In the genomic region with DNA sequence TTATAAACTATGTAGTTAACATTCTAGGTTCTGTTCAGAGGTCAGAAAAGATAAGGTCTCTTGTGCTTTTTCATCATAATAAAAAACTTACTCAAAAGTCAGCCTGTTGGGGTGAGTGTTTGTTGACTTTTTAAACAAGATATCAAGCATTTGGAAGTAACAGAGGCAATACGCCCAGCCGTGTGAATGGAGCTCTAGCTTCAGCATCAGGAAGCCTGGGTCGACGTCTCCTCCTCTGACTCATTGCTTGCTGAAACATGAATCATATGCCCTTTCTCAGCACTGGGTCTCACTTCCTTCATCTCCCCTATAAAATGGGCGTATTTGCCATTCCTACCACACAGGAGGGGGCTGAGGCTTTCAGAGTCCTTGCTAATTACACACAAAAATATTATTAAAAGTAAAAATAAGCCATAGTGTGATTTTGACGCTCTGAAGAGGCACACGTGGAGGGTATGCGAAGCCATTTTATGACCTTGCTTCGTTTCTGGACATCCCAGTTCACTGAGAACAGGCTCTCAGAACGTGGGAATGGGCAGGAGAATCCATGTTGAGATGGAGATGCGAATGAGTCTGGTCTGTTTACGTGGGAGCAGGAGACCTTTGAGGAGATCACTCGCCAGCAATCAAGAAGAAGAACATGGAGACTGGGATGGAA, we compare ENCODE assay signal across 8 cellular contexts.
DNase-seq lines count a peak whose midpoint lies in the region; ATAC-seq and TF ChIP-seq lines count a peak whose summit lies in the region.

No MANE protein-coding gene starts in this region.

- H3K27ac ChIP-seq in heart left ventricle (peak overlapping the region; percentile 10 to 98 (median 96)), WERI-Rb-1 (no peak overlapping the region)

- H3K36me3 ChIP-seq in heart left ventricle (no peaks in the 10 kb centered on the region), WERI-Rb-1 (no peaks in the 10 kb centered on the region)

- TF ChIP-seq CTCF in heart left ventricle (IDR thresholded peaks at IDR 0.05) (no peak), WERI-Rb-1 (IDR thresholded peaks at IDR 0.05; ENCODE audit: low read depth, low read length) (no peak)

- peaks cover 0 to 71% (median 39%) of the 10 kb centered on the region in 12 donors for H3K4me1 ChIP-seq in heart left ventricle

- H3K27me3 ChIP-seq in heart left ventricle (no peaks in the 10 kb centered on the region), WERI-Rb-1 (ENCODE audit: insufficient read depth, low read depth, severe bottlenecking) (peaks cover 4% of the 10 kb centered on the region)

- 76 to 84% (median 82%) methylated on average over 13 of the region's 13 CpGs for WGBS in heart left ventricle, 4 donors

- TF ChIP-seq POLR2A in heart left ventricle (IDR thresholded peaks at IDR 0.05), result no peak

- H3K4me3 ChIP-seq in heart left ventricle (no peak overlapping the region), WERI-Rb-1 (ENCODE audit: low read depth, low read length) (no peak overlapping the region)

- DNase-seq in Kasumi-1 (lab: John Stamatoyannopoulos, UW) (peak; percentile 60 to 71), activated T-cell treated with anti-CD3 and anti-CD28 coated beads for 48 hours (ENCODE audit: low read depth) (peak; percentile 38), heart left ventricle (peak in 4 of 5 donors; percentile 51 to 85 (median 70)), cerebellar cortex (ENCODE audit: low spot score) (no peak), WERI-Rb-1 (no peak)
- peak; percentile 27 to 34 (median 28) for DNase-seq in stimulated activated CD4-positive, alpha-beta T cell treated with anti-CD3 and anti-CD28 coated beads, Interleukin-12 subunit alpha, Interleukin-12 subunit beta, amount 100 ng/mL, for 48 hours (ENCODE audit: low read depth in 2 of 3, low spot score in 1 of 3)

- no peaks in the 10 kb centered on the region for H3K9me3 ChIP-seq in heart left ventricle
- no peaks in the 10 kb centered on the region for H3K9me3 ChIP-seq in WERI-Rb-1 (ENCODE audit: severe bottlenecking)

- ATAC-seq in heart left ventricle (peak in 2 of 4 donors; percentile 33 to 43), GM21619 (IDR thresholded peaks at IDR 0.05; ENCODE audit: unreplicated experiment) (no peak), HG03097 (IDR thresholded peaks at IDR 0.05; ENCODE audit: low FRiP score, unreplicated experiment) (no peak)

- intact Hi-C loops in heart left ventricle (cut with DNase I), result loop anchor here in 8 of 10 donors (5.0 to 10.0 kb wide), 11 partner anchors 194 to 906 kb away; partner anchors contain the start of gene LPP (in 2 of the 8)

Comparison
In these comparisons a context has a peak if more than half of its experiments do, and no peak if none do; other contexts are left out.
1. DNase-seq: peak in Kasumi-1 (2 of 2), activated T-cell treated with anti-CD3 and anti-CD28 coated beads for 48 hours (single experiment), heart left ventricle (4 of 5) and stimulated activated CD4-positive, alpha-beta T cell treated with anti-CD3 and anti-CD28 coated beads, Interleukin-12 subunit alpha, Interleukin-12 subunit beta, amount 100 ng/mL, for 48 hours (3 of 3); none in cerebellar cortex (single experiment) and WERI-Rb-1 (single experiment).